ENCODE assay signal across 35 cellular contexts in the genomic region with DNA sequence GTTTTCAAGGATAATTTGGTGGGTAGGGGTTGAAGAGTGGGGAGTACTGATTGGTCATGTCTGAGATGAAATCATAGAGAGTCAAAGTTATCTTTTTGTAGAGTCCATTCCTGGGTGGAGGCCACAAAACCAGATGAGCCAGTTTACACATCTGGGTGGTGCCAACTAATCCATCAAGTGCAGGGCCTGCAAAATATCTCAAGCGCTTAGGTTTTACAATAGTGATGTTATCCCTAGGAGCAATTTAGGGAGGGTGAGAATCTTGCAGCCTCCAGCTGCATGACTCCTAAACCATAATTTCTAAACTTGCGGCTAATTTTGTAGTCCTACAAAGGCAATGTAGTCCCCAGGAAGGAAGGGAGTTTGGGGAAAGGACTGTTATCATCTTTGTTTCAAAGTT.
"Had no signal": no experiment of that assay in that cellular context is flagged by ENCODE, and none has a peak within 500 bp of the region (broad histone marks: within the 10 kb centered on the region; RNA-seq: fewer than 3 reads in every experiment).

No MANE protein-coding gene starts in this region.

- H3K9ac ChIP-seq: SK-N-SH had no signal

- H3K4me1 Mint-ChIP-seq: activated CD4-positive, alpha-beta T cell treated with anti-CD3 and anti-CD28 coated beads for 36 hours had no signal

- H3K4me3 ChIP-seq: adrenal gland, K562, Peyer's patch, SJSA1 had no signal

- H3K4me3 Mint-ChIP-seq: activated CD4-positive, alpha-beta memory T cell treated with anti-CD3 and anti-CD28 coated beads for 36 hours; activated CD4-positive, alpha-beta T cell treated with anti-CD3 and anti-CD28 coated beads for 36 hours; activated naive CD4-positive, alpha-beta T cell treated with anti-CD3 and anti-CD28 coated beads for 36 hours; activated T-cell treated with anti-CD3 and anti-CD28 coated beads, Interleukin-2, amount 50 U/mL, for 4 hours; activated T-helper 1 cell treated with anti-CD3 and anti-CD28 coated beads, Interleukin-12 subunit alpha, Interleukin-12 subunit beta, Interleukin-2, Interleukin-4 antibody, amounts not matched to agents 30 ng/mL and 10 ng/mL and 1 ng/mL, durations not matched to agents 14 hours and 24 hours and 36 hours; brain; T-helper 1 cell treated with Interleukin-12 subunit alpha and Interleukin-12 subunit beta and Interleukin-4 antibody, amounts not matched to agents 30 μg/mL and 1 μg/mL, for 36 hours; T-helper 2 cell treated with Interferon-gamma antibody and Interleukin-4, amounts not matched to agents 5 μg/mL and 100 μg/mL, for 36 hours; WTC11 had no signal

- ATAC-seq: activated CD4-positive, alpha-beta T cell treated with anti-CD3 and anti-CD28 coated beads for 36 hours; activated CD4-positive, CD25-positive, alpha-beta regulatory T cell treated with anti-CD3 and anti-CD28 coated beads, Interleukin-2, amount 50 U/mL, for 24 hours; activated naive CD4-positive, alpha-beta T cell treated with anti-CD3 and anti-CD28 coated beads, Interleukin-2, amount 50 U/mL, for 72 hours; activated T-cell treated with anti-CD3 and anti-CD28 coated beads, Interleukin-2, amount 50 U/mL, for 4 hours; K562; PC-3 had no signal

- H3K9me3 ChIP-seq: adrenal gland, Peyer's patch, SK-N-SH had no signal

- H3K27me3 ChIP-seq: adrenal gland, Peyer's patch, SJSA1 had no signal

- DNase-seq: activated CD4-positive, alpha-beta memory T cell treated with anti-CD3 and anti-CD28 coated beads for 36 hours; activated CD4-positive, alpha-beta T cell treated with anti-CD3 and anti-CD28 coated beads for 36 hours; activated CD4-positive, alpha-beta T cell treated with anti-CD3 and anti-CD28 coated beads, Interleukin-2, amount 50 U/mL, for 1 hour; activated CD8-positive, alpha-beta memory T cell treated with anti-CD3 and anti-CD28 coated beads, Interleukin-2, amount 50 U/mL, for 4 hours; activated gamma-delta T cell treated with Interleukin-2 at 50 U/mL for 16 hours; activated naive CD4-positive, alpha-beta T cell treated with anti-CD3 and anti-CD28 coated beads for 36 hours; activated T-cell treated with anti-CD3 and anti-CD28 coated beads for 4 hours; activated T-cell treated with anti-CD3 and anti-CD28 coated beads, Interleukin-2, amount 50 U/mL, for 4 hours; adrenal gland; anterior cingulate cortex; NCI-H1092 treated with DMSO at 0.1 percent for 48 hours; NCI-H1417; NCI-H146; NCI-H187; NCI-H2029 treated with DMSO at 0.1 percent for 48 hours; NCI-H2107; NCI-H2171; NCI-H510A; NCI-H526; NCI-H748 treated with DMSO at 0.1 percent for 48 hours; NK-92 treated with Interleukin-12 subunit alpha and Interleukin-12 subunit beta, amount 100 ng/mL, for 24 hours; PC-3; Peyer's patch; RPMI8226; SHP77 treated with DMSO at 0.1 percent for 48 hours; SK-N-SH had no signal

- H3K36me3 Mint-ChIP-seq: activated CD4-positive, alpha-beta memory T cell treated with anti-CD3 and anti-CD28 coated beads for 36 hours; activated naive CD4-positive, alpha-beta T cell treated with anti-CD3 and anti-CD28 coated beads, Interleukin-2, amount 50 U/mL, for 72 hours; brain had no signal

- H3K27me3 Mint-ChIP-seq: activated CD4-positive, alpha-beta memory T cell treated with anti-CD3 and anti-CD28 coated beads for 36 hours; activated CD4-positive, alpha-beta T cell treated with anti-CD3 and anti-CD28 coated beads for 36 hours; brain had no signal

- H3K4me1 ChIP-seq: adrenal gland, Peyer's patch had no signal

- H3K4me2 ChIP-seq: SK-N-SH had no signal

- H3K36me3 ChIP-seq: adrenal gland, Peyer's patch, SJSA1 had no signal

- H3K27ac ChIP-seq: adrenal gland, Peyer's patch, SJSA1 had no signal

- H3K27ac Mint-ChIP-seq: activated CD4-positive, alpha-beta memory T cell treated with anti-CD3 and anti-CD28 coated beads for 36 hours; activated CD4-positive, alpha-beta T cell treated with anti-CD3 and anti-CD28 coated beads for 36 hours; activated naive CD4-positive, alpha-beta T cell treated with anti-CD3 and anti-CD28 coated beads for 36 hours; activated naive CD4-positive, alpha-beta T cell treated with anti-CD3 and anti-CD28 coated beads, Interleukin-2, amount 50 U/mL, for 72 hours; activated T-helper 1 cell treated with anti-CD3 and anti-CD28 coated beads, Interleukin-12 subunit alpha, Interleukin-12 subunit beta, Interleukin-2, Interleukin-4 antibody, amounts not matched to agents 30 ng/mL and 10 ng/mL and 1 ng/mL, durations not matched to agents 14 hours and 24 hours and 36 hours; T-helper 1 cell treated with Interleukin-12 subunit alpha and Interleukin-12 subunit beta and Interleukin-4 antibody, amounts not matched to agents 30 μg/mL and 1 μg/mL, for 36 hours; T-helper 2 cell treated with Interferon-gamma antibody and Interleukin-4, amounts not matched to agents 5 μg/mL and 100 μg/mL, for 36 hours; WTC11 had no signal

- H3K9me3 Mint-ChIP-seq: brain had no signal
